Comparison of ENCODE assay signal across 14 cellular contexts in the genomic region with DNA sequence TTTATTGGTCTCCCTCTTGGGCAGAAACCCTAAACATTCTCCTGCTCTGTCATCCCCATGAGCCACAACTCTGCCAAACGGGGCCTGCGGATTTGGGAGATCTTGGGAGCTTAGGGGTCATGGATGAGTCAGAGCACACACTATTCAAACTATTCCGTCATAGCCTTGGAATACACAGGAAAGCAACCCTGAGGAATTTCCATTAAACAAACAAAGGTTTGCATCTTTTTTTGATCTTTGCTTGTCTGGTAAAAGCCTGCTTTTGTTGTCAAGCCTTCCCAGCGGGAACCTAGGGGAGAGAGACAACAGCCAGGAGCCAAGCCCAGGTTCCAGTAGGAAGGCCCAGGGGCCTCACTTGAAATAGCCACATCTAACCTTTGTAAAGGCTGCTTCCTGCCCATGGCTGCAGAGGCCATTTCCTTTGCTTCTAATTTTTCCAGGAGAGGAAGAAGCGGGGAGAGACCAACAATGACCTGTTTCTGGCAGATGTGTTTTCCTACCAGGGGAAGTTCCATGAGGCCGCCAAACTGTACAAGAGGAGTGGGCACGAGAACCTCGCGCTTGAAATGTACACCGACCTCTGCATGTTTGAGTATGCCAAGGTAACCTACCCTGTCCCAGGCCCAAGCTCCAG. TPM values are rescaled to one million over a fixed set of nuclear protein-coding genes. Genes with fewer than 3 reads are reported as not detected.
A peak's percentile ranks its signal among the peaks of the same experiment; 100 is the strongest.
DNase-seq lines count a peak whose midpoint lies in the region; TF ChIP-seq lines count a peak whose summit lies in the region.
"Not testable (repeated sequence)": the region's sequence is repeated elsewhere in the genome, so short reads cannot be mapped to it uniquely, and the experiment has no call there.
"Had no signal": no experiment of that assay in that cellular context is flagged by ENCODE, and none has a peak within 500 bp of the region (broad histone marks: within the 10 kb centered on the region; RNA-seq: fewer than 3 reads in every experiment).

No MANE protein-coding gene starts in this region.

- WGBS in GM23248 (ENCODE audit: low coverage in 1 of 2, low lambda C conversion rate in 2 of 2, missing lambda C conversion rate in 2 of 2), 2 experiments = 57 to 58% methylated on average over 10 of the region's 10 CpGs
- 78 to 85% methylated on average over 4 to 5 of the region's 10 CpGs for WGBS in mesodermal cell (ENCODE audit: insufficient coverage in 2 of 2), 2 experiments
- WGBS in sigmoid colon, 2 donors = 87 to 92% methylated on average over 10 of the region's 10 CpGs

- in situ Hi-C loops in GM23248 (cut with MboI) = loop anchor here (10.0 to 25.0 kb wide), 2 partner anchors 110 to 317 kb away; partner anchors contain the start of gene PLXND1

- H3K9ac ChIP-seq in GM23248 = peak overlapping the region; percentile 41

- not testable (repeated sequence) for H2AFZ ChIP-seq in GM23248

- peak overlapping the region; percentile 54 for H3K4me2 ChIP-seq in GM23248 (ENCODE audit: unreplicated experiment)

- H4K20me1 ChIP-seq in GM23248 (ENCODE audit: insufficient read depth) = not testable (repeated sequence)

- not testable (repeated sequence) for H3K27me3 ChIP-seq in GM23248 (replicated peaks; ENCODE audit: insufficient read depth); ascending aorta; right atrium auricular region; sigmoid colon

- H3K4me3 ChIP-seq in GM23248; ascending aorta; epithelial cell of esophagus (ENCODE audit: low read length); right atrium auricular region; mesodermal cell (ENCODE audit: extremely low read depth, insufficient read depth, low read length, poor library complexity, severe bottlenecking); sigmoid colon: not testable (repeated sequence)

- not testable (repeated sequence) for H3K79me2 ChIP-seq in GM23248 (ENCODE audit: insufficient read depth)

- H3K27ac ChIP-seq in GM23248 = peak overlapping the region; percentile 82
- H3K27ac ChIP-seq in ascending aorta = peak overlapping the region; percentile 27 to 65
- H3K27ac ChIP-seq in right atrium auricular region = peak overlapping the region; percentile 50 to 67
- peak overlapping the region; percentile 98 for H3K27ac ChIP-seq in mesodermal cell (ENCODE audit: low read depth, low read length, severe bottlenecking)
- peak overlapping the region; percentile 53 to 60 (median 58) for H3K27ac ChIP-seq in sigmoid colon

- not testable (repeated sequence) for TF ChIP-seq EP300 in sigmoid colon (IDR thresholded peaks at IDR 0.05)

- not testable (repeated sequence) for H3K9me3 ChIP-seq in GM23248 (ENCODE audit: low read depth); ascending aorta; right atrium auricular region; mesodermal cell (ENCODE audit: control insufficient read depth, low read length); sigmoid colon

- H3K4me1 ChIP-seq in GM23248 (ENCODE audit: insufficient read depth) = peaks cover 28% of the 10 kb centered on the region
- not testable (repeated sequence) for H3K4me1 ChIP-seq in ascending aorta
- peaks cover 0 to 56% of the 10 kb centered on the region in 2 donors for H3K4me1 ChIP-seq in right atrium auricular region
- H3K4me1 ChIP-seq in mesodermal cell (ENCODE audit: control insufficient read depth, insufficient read depth, low read length, poor library complexity, severe bottlenecking) = peaks cover 53% of the 10 kb centered on the region
- H3K4me1 ChIP-seq in sigmoid colon = peaks cover 0 to 19% (median 11%) of the 10 kb centered on the region in 4 donors

- DNase-seq in GM23248 = peak; percentile 81
- DNase-seq in NCI-H526 (lab: John Stamatoyannopoulos, UW) = peak; percentile 74 to 79
- not testable (repeated sequence) for DNase-seq in ascending aorta (ENCODE audit: low spot score in 2 of 2); right atrium auricular region (ENCODE audit: low spot score); sigmoid colon
- peak; percentile 41 for DNase-seq in epithelial cell of esophagus (ENCODE audit: low read depth)

- intact Hi-C loops in ascending aorta (cut with DNase I); sigmoid colon (cut with DNase I): not testable (repeated sequence)

- H3K9me2 ChIP-seq in GM23248 (ENCODE audit: insufficient read depth) = not testable (repeated sequence)

- TF ChIP-seq POLR2A in sigmoid colon (IDR thresholded peaks at IDR 0.05) = not testable (repeated sequence)

- not testable (repeated sequence) for TF ChIP-seq CTCF in ascending aorta (IDR thresholded peaks at IDR 0.05); epithelial cell of esophagus (IDR thresholded peaks at IDR 0.05; ENCODE audit: insufficient read depth, low read depth, low read length, missing control alignments); right atrium auricular region (IDR thresholded peaks at IDR 0.05); sigmoid colon (IDR thresholded peaks at IDR 0.05)

- H3F3A ChIP-seq in GM23248 (ENCODE audit: insufficient read depth) = peaks cover 18% of the 10 kb centered on the region

- not testable (repeated sequence) for H3K36me3 ChIP-seq in GM23248 (ENCODE audit: low read depth)
- H3K36me3 ChIP-seq in ascending aorta = peaks cover 15 to 22% of the 10 kb centered on the region in 2 donors
- H3K36me3 ChIP-seq in right atrium auricular region = peaks cover 30% of the 10 kb centered on the region
- peaks cover 18% of the 10 kb centered on the region for H3K36me3 ChIP-seq in mesodermal cell (ENCODE audit: control insufficient read depth, insufficient read depth, low read length)
- peaks cover 4 to 42% (median 5%) of the 10 kb centered on the region in 4 donors for H3K36me3 ChIP-seq in sigmoid colon

RNA-seq across cellular contexts. Expression of gene RHO, which starts 33.3 kb away (rescaled TPM):
- not detected in 2 replicates for total RNA-seq in GM23248 (2014; rRNA removed; shearing (Covaris generic))
- polyA plus RNA-seq in GM23248 (2016; fragmentation: Nextera tagmentation; extraction: Ambion mirVana) (not detected in 2 replicates), sigmoid colon (not detected)
- total RNA-seq in ascending aorta (not detected), right atrium auricular region (not detected), sigmoid colon (not detected)
- not detected for polyA plus RNA-seq in mesodermal cell (2013, experiment 1 of 2)
- not detected for polyA plus RNA-seq in mesodermal cell (2013, experiment 2 of 2)
- total RNA-seq: activated naive CD8-positive, alpha-beta T cell treated with anti-CD3 and anti-CD28 coated beads for 36 hours; activated T-cell treated with anti-CD3 and anti-CD28 coated beads, Interleukin-2, amount 50 U/mL, for 4 hours; CD8-positive, alpha-beta T cell; G401; glomerular endothelial cell; left colon; temporal lobe had no signal

RNA-seq across cellular contexts. Expression of gene H1-8, which starts 47.9 kb away (rescaled TPM):
- total RNA-seq in GM23248 (2014; rRNA removed; shearing (Covaris generic)) = not detected in 2 replicates
- polyA plus RNA-seq in GM23248 (2016; fragmentation: Nextera tagmentation; extraction: Ambion mirVana) = not detected in 2 replicates
- total RNA-seq in ascending aorta = not detected
- not detected for total RNA-seq in right atrium auricular region
- 2.0 TPM for polyA plus RNA-seq in mesodermal cell (2013, experiment 1 of 2)
- 3.0 TPM for polyA plus RNA-seq in mesodermal cell (2013, experiment 2 of 2)
- not detected for total RNA-seq in sigmoid colon
- not detected for polyA plus RNA-seq in sigmoid colon
- total RNA-seq: activated naive CD8-positive, alpha-beta T cell treated with anti-CD3 and anti-CD28 coated beads for 36 hours; activated T-cell treated with anti-CD3 and anti-CD28 coated beads, Interleukin-2, amount 50 U/mL, for 4 hours; CD8-positive, alpha-beta T cell; G401; glomerular endothelial cell; left colon; temporal lobe had no signal

RNA-seq across cellular contexts. Expression of gene IFT122, which starts 55.1 kb away (rescaled TPM):
- total RNA-seq in GM23248 (2014; rRNA removed; shearing (Covaris generic)) = 16.3 and 25.4 TPM in 2 replicates
- polyA plus RNA-seq in GM23248 (2016; fragmentation: Nextera tagmentation; extraction: Ambion mirVana) (13.5 and 16.1 TPM in 2 replicates), sigmoid colon (10 to 100 TPM in 2 of 3 donors, 1 to 10 TPM in 1; 4.2 to 15.6 (median 13.6) TPM)
- total RNA-seq in ascending aorta (51.1 TPM), right atrium auricular region (10 to 100 TPM; 18.5 to 36.9 TPM), sigmoid colon (10 to 100 TPM; 15.8 to 21.4 (median 17.8) TPM)
- polyA plus RNA-seq in mesodermal cell (2013, experiment 1 of 2) = 22.8 TPM
- 18.8 TPM for polyA plus RNA-seq in mesodermal cell (2013, experiment 2 of 2)

RNA-seq across cellular contexts. Expression of gene MBD4, which starts 55.4 kb away (rescaled TPM):
- total RNA-seq in GM23248 (2014; rRNA removed; shearing (Covaris generic)) = 27.2 and 49.8 TPM in 2 replicates
- polyA plus RNA-seq in GM23248 (2016; fragmentation: Nextera tagmentation; extraction: Ambion mirVana) = 36.2 and 36.8 TPM in 2 replicates
- 57.6 TPM for total RNA-seq in ascending aorta
- total RNA-seq in right atrium auricular region = 10 to 100 TPM; 17.8 to 26.4 TPM
- polyA plus RNA-seq in mesodermal cell (2013, experiment 1 of 2) = 33.6 TPM
- polyA plus RNA-seq in mesodermal cell (2013, experiment 2 of 2) = 31.9 TPM
- total RNA-seq in sigmoid colon = 10 to 100 TPM; 13.3 to 18.4 (median 16.6) TPM
- 10 to 100 TPM; 11.8 to 21.6 (median 15.0) TPM for polyA plus RNA-seq in sigmoid colon

Comparison
In these comparisons a context has a peak if more than half of its experiments do, and no peak if none do; other contexts are left out.
1. H3K27ac ChIP-seq: peak in every context shown above with its lines; median percentile 98 in mesodermal cell; 82 in GM23248; 58 in right atrium auricular region; 58 in sigmoid colon; 46 in ascending aorta.